11 cellular contexts compared by ENCODE assay signal in the genomic region with DNA sequence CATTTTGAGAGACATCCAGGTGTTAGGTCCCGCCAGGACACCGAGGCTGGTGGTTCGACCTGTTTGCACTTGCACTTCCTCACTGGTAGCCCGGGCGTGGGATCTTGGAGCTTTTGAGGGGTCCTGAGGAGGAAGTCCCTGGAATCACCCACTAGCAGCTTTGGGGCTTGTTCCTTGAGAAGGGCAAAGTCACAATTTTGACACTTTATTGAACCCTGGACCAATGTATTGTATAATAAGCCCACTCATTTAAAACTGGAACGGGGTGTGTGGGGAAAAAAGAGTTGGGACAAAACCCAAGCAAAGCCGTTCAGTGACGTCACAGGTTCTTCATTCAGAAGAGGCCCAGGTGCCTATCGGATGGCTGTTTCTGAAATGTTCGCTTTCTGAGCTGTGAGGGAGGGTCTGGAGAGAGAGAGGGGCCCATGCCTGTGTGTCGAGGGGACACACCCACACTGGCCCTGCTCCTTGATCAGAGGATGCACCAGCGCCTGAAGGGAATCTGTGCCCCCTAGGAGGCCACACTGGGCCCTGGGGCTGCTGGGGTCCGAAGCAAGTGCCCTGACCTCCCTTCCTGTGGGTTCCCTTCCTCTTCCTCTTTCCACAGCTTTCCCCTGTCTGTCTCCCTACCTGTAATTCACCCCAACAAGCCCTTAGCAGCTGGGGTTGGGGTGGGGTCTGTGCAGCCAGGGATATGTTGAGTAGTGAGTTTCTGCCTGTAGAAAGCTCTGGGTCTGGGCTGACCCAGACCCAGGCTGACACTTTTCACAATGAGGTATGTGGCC. TPM values are rescaled to one million over a fixed set of nuclear protein-coding genes. Genes with fewer than 3 reads are reported as not detected.
A peak's percentile ranks its signal among the peaks of the same experiment; 100 is the strongest.
DNase-seq lines count a peak whose midpoint lies in the region; ATAC-seq and TF ChIP-seq lines count a peak whose summit lies in the region.
"Had no signal": no experiment of that assay in that cellular context is flagged by ENCODE, and none has a peak within 500 bp of the region (broad histone marks: within the 10 kb centered on the region; RNA-seq: fewer than 3 reads in every experiment).

No MANE protein-coding gene starts in this region.

- POLR2A ChIA-PET in CD8-positive, alpha-beta T cell (lab: Charles Lee) = no interaction called here

- peak overlapping the region; percentile 90 for H3K27ac Mint-ChIP-seq in CD8-positive, alpha-beta T cell
- no peak overlapping the region for H3K27ac Mint-ChIP-seq in neural crest cell (ENCODE audit: unreplicated experiment)

- peaks cover 74% of the 10 kb centered on the region for H3K79me2 ChIP-seq in mammary epithelial cell (ENCODE audit: insufficient read depth, low read length)

- no peak overlapping the region for H3K27ac ChIP-seq in CD8-positive, alpha-beta T cell (ENCODE audit: low read depth, low read length)
- H3K27ac ChIP-seq in mammary epithelial cell (ENCODE audit: insufficient read depth, low read depth, low read length) (no peak overlapping the region), ascending aorta (no peak overlapping the region)

- no peaks in the 10 kb centered on the region for H3K9me3 Mint-ChIP-seq in CD8-positive, alpha-beta T cell
- H3K9me3 Mint-ChIP-seq in neural crest cell = no peaks in the 10 kb centered on the region

- peak overlapping the region; percentile 74 for H3K4me2 ChIP-seq in mammary epithelial cell (ENCODE audit: insufficient read depth, low read depth, low read length)

- peaks cover 84% of the 10 kb centered on the region for H3K4me1 Mint-ChIP-seq in CD8-positive, alpha-beta T cell (ENCODE audit: low read depth)
- H3K4me1 Mint-ChIP-seq in neural crest cell = peaks cover 79% of the 10 kb centered on the region

- peak overlapping the region; percentile 43 for H3K4me3 Mint-ChIP-seq in CD8-positive, alpha-beta T cell
- peak overlapping the region; percentile 72 for H3K4me3 Mint-ChIP-seq in neural crest cell

- H2AFZ ChIP-seq in mammary epithelial cell (ENCODE audit: low read depth, low read length) = no peak overlapping the region

- no peaks in the 10 kb centered on the region for H3K36me3 ChIP-seq in CD8-positive, alpha-beta T cell (ENCODE audit: insufficient read depth, low read length)
- H3K36me3 ChIP-seq in mammary epithelial cell (ENCODE audit: insufficient read depth, low read length) (no peaks in the 10 kb centered on the region), ascending aorta (no peaks in the 10 kb centered on the region)

- no peak overlapping the region for H3K4me3 ChIP-seq in CD8-positive, alpha-beta T cell (ENCODE audit: low read depth, low read length)
- H3K4me3 ChIP-seq in mammary epithelial cell (replicated peaks in 1 of 3; ENCODE audit: insufficient read depth in 1 of 3, low read depth in 2 of 3, low read length in 3 of 3) = no peak overlapping the region
- H3K4me3 ChIP-seq in ascending aorta = no peak overlapping the region

- dilution Hi-C loops in mammary epithelial cell (cut with HindIII; ENCODE audit: low sequenced_read_pairs) = no loop called here

- in situ Hi-C loops in mammary epithelial cell (cut with MboI; ENCODE audit: low sequenced_read_pairs in 2 of 2) = no loop called here

- peaks cover 4% of the 10 kb centered on the region for H4K20me1 ChIP-seq in mammary epithelial cell (ENCODE audit: insufficient read depth, low read length)

- H3K9me3 ChIP-seq in CD8-positive, alpha-beta T cell (ENCODE audit: low read length) = no peaks in the 10 kb centered on the region
- H3K9me3 ChIP-seq in mammary epithelial cell (replicated peaks; ENCODE audit: insufficient read depth, low read length) = no peaks in the 10 kb centered on the region
- no peaks in the 10 kb centered on the region for H3K9me3 ChIP-seq in ascending aorta

- no peak for DNase-seq in CD8-positive, alpha-beta T cell
- peak; percentile 52 for DNase-seq in NAMALWA (ENCODE audit: low spot score)
- no peak for DNase-seq in mammary epithelial cell
- no peak for DNase-seq in neural crest cell (ENCODE audit: low read depth, low spot score)
- no peak for DNase-seq in left colon
- no peak for DNase-seq in ascending aorta (ENCODE audit: low spot score in 2 of 2)
- DNase-seq in NCI-H2171 (lab: John Stamatoyannopoulos, UW) = no peak
- no peak for DNase-seq in midbrain (lab: John Stamatoyannopoulos, UW)
- DNase-seq: cortex of kidney; GF-D8; stimulated activated CD8-positive, alpha-beta memory T cell treated with anti-CD3 and anti-CD28 coated beads, Interleukin-4, amount 100 ng/mL, for 48 hours had no signal

- H3K27me3 ChIP-seq in CD8-positive, alpha-beta T cell (ENCODE audit: insufficient read depth, low read length) = no peaks in the 10 kb centered on the region
- H3K27me3 ChIP-seq in mammary epithelial cell (ENCODE audit: insufficient read depth, low read length) (no peaks in the 10 kb centered on the region), ascending aorta (no peaks in the 10 kb centered on the region)

- peaks cover 70% of the 10 kb centered on the region for H3K4me1 ChIP-seq in CD8-positive, alpha-beta T cell (ENCODE audit: insufficient read depth, low read length)
- peaks cover 73% of the 10 kb centered on the region for H3K4me1 ChIP-seq in mammary epithelial cell (ENCODE audit: insufficient read depth, low read length)
- H3K4me1 ChIP-seq in ascending aorta = peaks cover 4 to 40% of the 10 kb centered on the region in 2 donors

- peaks cover 2% of the 10 kb centered on the region for H3K36me3 Mint-ChIP-seq in CD8-positive, alpha-beta T cell
- peaks cover 2% of the 10 kb centered on the region for H3K36me3 Mint-ChIP-seq in neural crest cell (ENCODE audit: low read depth)

- CTCF ChIA-PET in CD8-positive, alpha-beta T cell (lab: Charles Lee) = interaction anchor here (1.3 to 5.1 kb wide), 3 partner anchors 10 to 56 kb away, joined by 6 to 45 read pairs (median 7); no protein-coding TSS in a partner anchor
- CTCF ChIA-PET in mammary epithelial cell (lab: Charles Lee; ENCODE audit: low non-redundant PET) = no interaction called here

- no peak overlapping the region for H3K9ac ChIP-seq in mammary epithelial cell (ENCODE audit: insufficient read depth, low read length)

- TF ChIP-seq CTCF in CD8-positive, alpha-beta T cell (IDR thresholded peaks at IDR 0.05) = no peak
- TF ChIP-seq CTCF in mammary epithelial cell (conservative IDR thresholded peaks at IDR 0.05 in 1 of 2, IDR thresholded peaks at IDR 0.05 in 1 of 2; ENCODE audit: extremely low read depth in 1 of 2, insufficient read depth in 1 of 2, low read depth in 1 of 2, low read length in 2 of 2) (no peak), neural crest cell (conservative IDR thresholded peaks at IDR 0.05) (no peak), ascending aorta (IDR thresholded peaks at IDR 0.05) (no peak)

- intact Hi-C loops in CD8-positive, alpha-beta T cell (cut with DNase I, micrococcal nuclease) = loop anchor here (5.0 to 10.0 kb wide), 4 partner anchors 404 to 968 kb away; a partner anchor contains a TSS
- intact Hi-C loops in mammary epithelial cell (cut with micrococcal nuclease) (no loop called here), left colon (cut with DNase I, micrococcal nuclease) (no loop called here), ascending aorta (cut with DNase I) (loop anchor here (10.0 kb wide), 2 partner anchors 594 to 966 kb away; a partner anchor contains a TSS)

- H3K27me3 Mint-ChIP-seq in CD8-positive, alpha-beta T cell (ENCODE audit: low read depth) = no peaks in the 10 kb centered on the region
- peaks cover 3% of the 10 kb centered on the region for H3K27me3 Mint-ChIP-seq in neural crest cell (ENCODE audit: low read depth)

- no TSS peak for BruUV-seq in mammary epithelial cell (replicated peaks; lab: Mats Ljungman, UMichigan)

- WGBS in mammary epithelial cell (ENCODE audit: low coverage, missing lambda C conversion rate) = 78% methylated on average over 7 of the region's 13 CpGs

- ATAC-seq in CD8-positive, alpha-beta T cell = no peak
- ATAC-seq in left colon = no peak

RNA-seq across cellular contexts. Expression of a gene that starts 2.6 kb away (rescaled TPM):
- 100 to 1,000 TPM; 125 to 126 TPM for total RNA-seq in CD8-positive, alpha-beta T cell
- total RNA-seq in mammary epithelial cell (10 to 100 TPM; 28.3 to 54.8 TPM), neural crest cell (42.3 and 43.9 TPM in 2 replicates), left colon (10 to 100 TPM; 24.4 to 34.9 TPM), ascending aorta (13.8 TPM)
- polyA plus RNA-seq in mammary epithelial cell = 58.5 TPM
- polyA minus RNA-seq in mammary epithelial cell = 66.3 TPM

Comparison
In these comparisons a context has a peak if more than half of its experiments do, and no peak if none do; other contexts are left out.
1. intact Hi-C loops: an anchor here in CD8-positive, alpha-beta T cell (5.0 to 10.0 kb wide) and ascending aorta (10.0 kb wide); none called in mammary epithelial cell and left colon.